6 cellular contexts compared by ENCODE assay signal in genomic region chr1:153640213-153640612, GRCh38. TPM values are rescaled to one million over a fixed set of nuclear protein-coding genes. Genes with fewer than 3 reads are reported as not detected.
"Had no signal": no experiment of that assay in that cellular context is flagged by ENCODE, and none has a peak within 500 bp of the region (broad histone marks: within the 10 kb centered on the region; RNA-seq: fewer than 3 reads in every experiment).

No MANE protein-coding gene starts in this region.

RNA-seq across cellular contexts. Expression of gene S100A1, which starts 12.0 kb away (rescaled TPM):
- total RNA-seq: NCI-H460, Peyer's patch had no signal
- polyA plus RNA-seq: IgD-negative memory B cell had no signal

RNA-seq across cellular contexts. Expression of gene S100A14, which starts 24.1 kb away (rescaled TPM):
- total RNA-seq: LHCN-M2, NCI-H460, RPMI7951, SJCRH30 had no signal
- polyA plus RNA-seq: IgD-negative memory B cell had no signal
